Comparison of ENCODE assay signal across 23 cellular contexts in the genomic region with DNA sequence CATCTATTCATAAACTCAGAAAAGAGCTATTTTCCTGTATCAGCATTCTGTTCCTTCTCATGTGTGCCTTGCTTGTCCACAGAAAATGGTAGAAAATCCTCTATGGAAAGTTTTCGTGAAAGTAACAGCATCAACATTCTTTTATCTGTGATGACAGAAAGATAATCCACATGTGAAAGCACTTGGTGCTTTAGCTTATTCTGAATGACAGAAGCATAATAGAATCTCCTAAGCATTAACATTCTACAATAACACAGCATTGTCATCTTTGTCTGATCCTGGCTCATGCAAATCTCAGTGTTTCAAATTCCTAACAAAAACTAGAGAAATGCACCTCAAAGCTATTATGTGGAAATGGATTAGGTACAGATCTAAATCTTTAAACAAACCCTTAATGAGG.
"Had no signal": no experiment of that assay in that cellular context is flagged by ENCODE, and none has a peak within 500 bp of the region (broad histone marks: within the 10 kb centered on the region; RNA-seq: fewer than 3 reads in every experiment).

No MANE protein-coding gene starts in this region.

- H3K27ac ChIP-seq: colonic mucosa, epithelial cell of prostate, esophagus squamous epithelium, gastrocnemius medialis, heart right ventricle, left lung, lower lobe of right lung had no signal

- H3K4me3 ChIP-seq: colonic mucosa, esophagus squamous epithelium, gastrocnemius medialis, heart right ventricle, left lung, lower lobe of right lung had no signal

- ATAC-seq: effector memory CD8-positive, alpha-beta T cell; esophagus mucosa; gastrocnemius medialis; heart right ventricle; left cardiac atrium; left lung; left ventricle myocardium superior; lower lobe of right lung had no signal

- DNase-seq: colonic mucosa; cortex of kidney; effector CD8-positive, alpha-beta T cell; effector memory CD8-positive, alpha-beta T cell; endodermal cell; erythroblast; esophagus squamous epithelium; foreskin fibroblast; foreskin melanocyte; gastrocnemius medialis; glutamatergic neuron; head of caudate nucleus; heart right ventricle; hippocampal formation; left cardiac atrium; left lung; left ventricle myocardium superior; lower lobe of right lung; mesenchymal stem cell; midbrain had no signal

- H3K9me3 ChIP-seq: colonic mucosa, esophagus squamous epithelium, gastrocnemius medialis, lower lobe of right lung had no signal

- H3K4me1 ChIP-seq: colonic mucosa, esophagus squamous epithelium, gastrocnemius medialis, heart right ventricle, left lung, lower lobe of right lung had no signal

- H3K27ac Mint-ChIP-seq: dendritic cell treated with granulocyte-macrophage colony-stimulating factor and Interleukin-4, amounts not matched to agents 40 ng/mL and 50 ng/mL, for 4 days; effector memory CD8-positive, alpha-beta T cell; endodermal cell had no signal

- H3K9me3 Mint-ChIP-seq: endodermal cell had no signal

- H3K27me3 ChIP-seq: colonic mucosa, esophagus squamous epithelium, gastrocnemius medialis, heart right ventricle, left lung had no signal

- H3K36me3 ChIP-seq: colonic mucosa, esophagus squamous epithelium, gastrocnemius medialis, heart right ventricle, left lung, lower lobe of right lung had no signal

- H3K27me3 Mint-ChIP-seq: dendritic cell treated with granulocyte-macrophage colony-stimulating factor and Interleukin-4, amounts not matched to agents 40 ng/mL and 50 ng/mL, for 4 days; effector memory CD8-positive, alpha-beta T cell had no signal

- H3K4me3 Mint-ChIP-seq: dendritic cell treated with granulocyte-macrophage colony-stimulating factor and Interleukin-4, amounts not matched to agents 40 ng/mL and 50 ng/mL, for 4 days; effector memory CD8-positive, alpha-beta T cell; endodermal cell had no signal
